Comparison of ENCODE assay signal across 1 cellular context in the genomic region with DNA sequence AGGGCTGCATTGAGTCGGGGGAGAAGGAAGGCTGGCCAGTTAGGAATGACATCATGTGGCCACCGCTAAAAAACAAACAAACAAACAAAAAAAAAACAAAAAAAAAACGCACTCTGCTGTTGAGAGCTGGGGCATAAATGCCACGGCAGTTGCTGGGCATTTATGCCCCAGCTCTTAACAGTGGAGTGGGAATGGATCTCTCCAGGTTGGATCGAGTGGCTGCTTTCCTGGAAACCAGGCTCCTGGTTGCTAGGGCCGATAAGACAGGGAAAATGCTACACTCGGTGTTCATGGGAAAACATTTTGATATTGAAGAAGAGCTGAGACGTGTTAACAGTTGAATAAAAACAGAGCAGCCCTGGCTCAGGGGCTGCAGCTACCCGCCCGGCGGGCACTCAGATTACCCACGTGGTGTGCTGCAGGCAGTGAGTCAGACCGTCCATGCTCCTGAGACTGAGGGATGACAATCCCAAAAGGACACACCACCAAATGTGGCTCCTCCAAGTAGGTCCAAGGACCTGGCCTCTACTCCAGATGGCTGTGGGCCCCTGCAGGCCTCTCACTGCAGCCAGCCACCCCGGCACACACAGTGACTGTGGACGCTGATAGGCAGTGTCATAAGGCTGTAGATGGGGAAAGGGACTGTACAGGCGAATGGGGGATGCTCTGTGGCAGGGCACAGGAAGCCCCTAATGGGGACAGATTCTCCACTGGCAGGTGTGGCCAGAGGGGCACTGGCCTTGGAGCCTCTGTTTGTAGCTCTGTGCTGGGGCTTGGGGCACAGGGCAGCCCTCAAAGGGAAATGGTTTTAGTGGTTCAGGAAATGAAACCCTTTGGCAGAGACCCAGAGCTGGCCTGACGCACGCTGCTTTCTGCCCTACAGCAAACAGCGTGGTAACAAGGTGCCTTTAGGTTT.
TF ChIP-seq lines count a peak whose summit lies in the region.

No MANE protein-coding gene starts in this region.

TF ChIP-seq in SK-N-SH, 30 proteins besides CTCF, POLR2A, EP300 and RAD21 (continued from another document):
- TF ChIP-seq, protein P1, sequence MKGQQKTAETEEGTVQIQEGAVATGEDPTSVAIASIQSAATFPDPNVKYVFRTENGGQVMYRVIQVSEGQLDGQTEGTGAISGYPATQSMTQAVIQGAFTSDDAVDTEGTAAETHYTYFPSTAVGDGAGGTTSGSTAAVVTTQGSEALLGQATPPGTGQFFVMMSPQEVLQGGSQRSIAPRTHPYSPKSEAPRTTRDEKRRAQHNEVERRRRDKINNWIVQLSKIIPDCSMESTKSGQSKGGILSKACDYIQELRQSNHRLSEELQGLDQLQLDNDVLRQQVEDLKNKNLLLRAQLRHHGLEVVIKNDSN (IDR thresholded peaks at IDR 0.05; ENCODE audit: borderline replicate concordance, low read depth): no peak
- TF ChIP-seq EZH2phosphoT487 (IDR thresholded peaks at IDR 0.05; ENCODE audit: borderline replicate concordance, low read depth) (no peak), RFX5 (IDR thresholded peaks at IDR 0.05; ENCODE audit: low read length) (no peak), TCF12 (IDR thresholded peaks at IDR 0.05) (no peak), RCOR1 (IDR thresholded peaks at IDR 0.05; ENCODE audit: low read length) (no peak), FOXJ3 (CRISPR knock-in tag; IDR thresholded peaks at IDR 0.05) (no peak), CHD2 (IDR thresholded peaks at IDR 0.05; ENCODE audit: low read length, partially characterized antibody) (no peak)
